Comparison of ENCODE assay signal across 33 cellular contexts in the genomic region with DNA sequence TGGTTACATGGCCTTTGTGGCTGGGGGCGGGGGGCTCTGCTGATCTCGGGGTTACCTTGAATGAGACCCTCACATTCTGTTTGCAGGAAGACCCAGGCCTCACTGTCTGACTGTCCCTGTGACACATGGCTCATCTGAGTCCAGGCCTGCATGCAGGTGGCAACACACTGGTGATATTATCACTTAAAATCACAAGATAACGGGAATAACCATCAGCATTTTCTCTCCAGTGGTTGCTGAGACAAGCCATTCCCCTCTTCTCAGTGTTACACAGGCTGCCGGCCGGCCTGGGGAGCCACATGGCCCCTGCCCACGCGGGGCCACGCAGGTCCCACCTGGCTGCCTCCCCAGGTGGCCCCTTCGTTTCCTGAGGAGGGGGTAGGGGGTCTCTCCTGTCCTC.
"Had no signal": no experiment of that assay in that cellular context is flagged by ENCODE, and none has a peak within 500 bp of the region (broad histone marks: within the 10 kb centered on the region; RNA-seq: fewer than 3 reads in every experiment).

No MANE protein-coding gene starts in this region.

- H3K36me3 ChIP-seq: adrenal gland, cardiac muscle cell, colonic mucosa, esophagus squamous epithelium, gastroesophageal sphincter, heart right ventricle had no signal

- FAIRE-seq: endometrium, endothelial cell of umbilical vein had no signal

- ATAC-seq: activated CD4-positive, alpha-beta T cell treated with anti-CD3 and anti-CD28 coated beads for 36 hours; activated CD8-positive, alpha-beta memory T cell treated with anti-CD3 and anti-CD28 coated beads, Interleukin-2, amount 10 ng/mL, durations not matched to agents 7 days and 5 days; activated CD8-positive, alpha-beta T cell treated with anti-CD3 and anti-CD28 coated beads, Interleukin-2, amount 10 ng/mL, durations not matched to agents 7 days and 5 days; activated naive CD8-positive, alpha-beta T cell treated with anti-CD3 and anti-CD28 coated beads, Interleukin-2, amount 50 U/mL, for 24 hours; body of pancreas; gastroesophageal sphincter; heart right ventricle; T-helper 17 cell had no signal

- DNase-seq: activated B cell treated with CpG ODN at 0.5 μM for 24 hours; activated CD4-positive, alpha-beta memory T cell treated with anti-CD3 and anti-CD28 coated beads for 36 hours; activated CD4-positive, alpha-beta T cell treated with anti-CD3 and anti-CD28 coated beads for 36 hours; activated CD4-positive, alpha-beta T cell treated with anti-CD3 and anti-CD28 coated beads, Interleukin-2, amount 10 ng/mL, durations not matched to agents 24 days and 14 days; activated CD4-positive, CD25-positive, alpha-beta regulatory T cell treated with anti-CD3 and anti-CD28 coated beads, Interleukin-2, amount 50 U/mL, for 72 hours; activated CD8-positive, alpha-beta memory T cell treated with anti-CD3 and anti-CD28 coated beads, Interleukin-2, amount 10 ng/mL, durations not matched to agents 7 days and 5 days; activated CD8-positive, alpha-beta memory T cell treated with anti-CD3 and anti-CD28 coated beads, Interleukin-2, amount 50 U/mL, for 4 hours; activated CD8-positive, alpha-beta T cell treated with anti-CD3 and anti-CD28 coated beads, Interleukin-2, amount 10 ng/mL, durations not matched to agents 7 days and 5 days; activated effector memory CD4-positive, alpha-beta T cell treated with anti-CD3 and anti-CD28 coated beads, Interleukin-2, amount 50 U/mL, for 16 hours; activated naive CD4-positive, alpha-beta T cell treated with anti-CD3 and anti-CD28 coated beads for 36 hours; activated naive CD8-positive, alpha-beta T cell treated with anti-CD3 and anti-CD28 coated beads for 36 hours; activated naive CD8-positive, alpha-beta T cell treated with anti-CD3 and anti-CD28 coated beads, Interleukin-2, amount 50 U/mL, for 24 hours; activated T-cell treated with anti-CD3 and anti-CD28 coated beads, Interleukin-2, amount 50 U/mL, for 1 hour; activated T-cell treated with anti-CD3 and anti-CD28 coated beads, Interleukin-2, amount 50 U/mL, for 48 hours; adrenal gland; amygdala; aorta; central memory CD4-positive, alpha-beta T cell; cerebellar nuclear complex; colonic mucosa; effector CD8-positive, alpha-beta T cell; esophagus squamous epithelium; foreskin melanocyte; heart right ventricle; T-helper 17 cell; T1000; WERI-Rb-1 had no signal

- H3K27ac ChIP-seq: adrenal gland, body of pancreas, cardiac muscle cell, colonic mucosa, epithelial cell of prostate, esophagus squamous epithelium, gastroesophageal sphincter, heart right ventricle, WERI-Rb-1 had no signal

- H3K4me1 ChIP-seq: adrenal gland, colonic mucosa, esophagus squamous epithelium, gastroesophageal sphincter, heart right ventricle had no signal

- H3K4me3 ChIP-seq: adrenal gland, body of pancreas, cardiac muscle cell, colonic mucosa, esophagus squamous epithelium, gastroesophageal sphincter, heart right ventricle had no signal

- H3K9me3 ChIP-seq: adrenal gland, body of pancreas, colonic mucosa, esophagus squamous epithelium, gastroesophageal sphincter, heart right ventricle had no signal

- H3K27me3 ChIP-seq: cardiac muscle cell, colonic mucosa had no signal
